Comparison of ENCODE assay signal across 8 cellular contexts in genomic region chr5:93583799-93584530, GRCh38. TPM values are rescaled to one million over a fixed set of nuclear protein-coding genes. Genes with fewer than 3 reads are reported as not detected.
A peak's percentile ranks its signal among the peaks of the same experiment; 100 is the strongest.
DNase-seq lines count a peak whose midpoint lies in the region; ATAC-seq, FAIRE-seq and TF ChIP-seq lines count a peak whose summit lies in the region.

No MANE protein-coding gene starts in this region.

- H3K9ac ChIP-seq in HCT116 (ENCODE audit: low read length) (peak overlapping the region; percentile 66), GM12878 (ENCODE audit: control insufficient read depth, insufficient read depth, low read length) (no peak overlapping the region)

- H3K4me1 ChIP-seq in HCT116 (ENCODE audit: control insufficient read depth in 1 of 2, insufficient read depth in 2 of 2, low read length in 2 of 2) (peaks cover 12 to 30% of the 10 kb centered on the region in 2 experiments; a peak in 3 of 4 replicates), GM12878 (ENCODE audit: control insufficient read depth, insufficient read depth, low read length) (peaks cover 18% of the 10 kb centered on the region)

- DNase-seq in NCI-H748 (lab: John Stamatoyannopoulos, UW; ENCODE audit: unreplicated experiment) = peak; percentile 74
- no peak for DNase-seq in NCI-H748 treated with DMSO at 0.1 percent for 48 hours (lab: John Stamatoyannopoulos, UW)
- no peak for DNase-seq in HCT116 (ENCODE audit: low read depth, low spot score)
- peak; percentile 67 for DNase-seq in NCI-H774 (lab: John Stamatoyannopoulos, UW)
- DNase-seq in GM12878 (ENCODE audit: low read depth, low spot score) = no peak
- peak; percentile 34 for DNase-seq in iPS-NIHi7 (ENCODE audit: extremely low spot score)
- DNase-seq in midbrain (lab: John Stamatoyannopoulos, UW) = no peak

- H3K9me3 Mint-ChIP-seq in stimulated activated memory B cell treated with anti-CD40 and anti-IgM and Interleukin-4, amounts not matched to agents 10 μg/mL and 1 μg/mL and 100 μg/mL, for 72 hours = peaks cover 3% of the 10 kb centered on the region

- 3% methylated on average over 20 of the region's 103 CpGs for WGBS in GM12878 (ENCODE audit: insufficient coverage, insufficient replicate concordance, low lambda C conversion rate, missing lambda C conversion rate)

- peaks cover 9% of the 10 kb centered on the region for H3K36me3 Mint-ChIP-seq in stimulated activated memory B cell treated with anti-CD40 and anti-IgM and Interleukin-4, amounts not matched to agents 10 μg/mL and 1 μg/mL and 100 μg/mL, for 72 hours

- BruUV-seq in HCT116 (replicated peaks; lab: Mats Ljungman, UMichigan) (no TSS peak), GM12878 (replicated peaks; lab: Mats Ljungman, UMichigan) (no TSS peak)

- H3K27ac Mint-ChIP-seq in stimulated activated memory B cell treated with anti-CD40 and anti-IgM and Interleukin-4, amounts not matched to agents 10 μg/mL and 1 μg/mL and 100 μg/mL, for 72 hours = no peak overlapping the region

- TF ChIP-seq CTCF in HCT116 (IDR thresholded peaks at IDR 0.05 in 2 of 3, conservative IDR thresholded peaks at IDR 0.05 in 1 of 3; ENCODE audit: borderline replicate concordance in 1 of 3, insufficient read depth in 1 of 3, low read depth in 2 of 3, low read length in 2 of 3) (no peak), GM12878 (IDR thresholded peaks at IDR 0.05 in 2 of 3, conservative IDR thresholded peaks at IDR 0.05 in 1 of 3; ENCODE audit: control insufficient read depth in 2 of 3, extremely low read depth in 1 of 3, insufficient read depth in 1 of 3, low read depth in 3 of 3, low read length in 3 of 3) (no peak)

- CTCF ChIA-PET in HCT116 (lab: Charles Lee) = no interaction called here
- CTCF ChIA-PET in GM12878 (lab: Yijun Ruan, JAX) = interaction anchor here (1.2 to 2.2 kb wide), 2 partner anchors 8 to 217 kb away, joined by 4 to 40 read pairs; no protein-coding TSS in a partner anchor

- TF ChIP-seq EP300 in GM12878 (IDR thresholded peaks at IDR 0.05; ENCODE audit: borderline replicate concordance in 1 of 2, control insufficient read depth in 1 of 2, low read depth in 2 of 2, low read length in 2 of 2) = no peak

- peaks cover 29% of the 10 kb centered on the region for H3K4me1 Mint-ChIP-seq in stimulated activated memory B cell treated with anti-CD40 and anti-IgM and Interleukin-4, amounts not matched to agents 10 μg/mL and 1 μg/mL and 100 μg/mL, for 72 hours

- in situ Hi-C loops in GM12878 (cut with MboI) = loop anchor here (5.0 to 25.0 kb wide), 2 partner anchors 328 to 1103 kb away; no protein-coding TSS in a partner anchor

- peak overlapping the region; percentile 50 for H3K4me3 Mint-ChIP-seq in stimulated activated memory B cell treated with anti-CD40 and anti-IgM and Interleukin-4, amounts not matched to agents 10 μg/mL and 1 μg/mL and 100 μg/mL, for 72 hours

- no peak for FAIRE-seq in GM12878 (lab: Jason Lieb, UNC)

- peaks cover 32% of the 10 kb centered on the region for H3K27me3 Mint-ChIP-seq in stimulated activated memory B cell treated with anti-CD40 and anti-IgM and Interleukin-4, amounts not matched to agents 10 μg/mL and 1 μg/mL and 100 μg/mL, for 72 hours

- POLR2A ChIA-PET in HCT116 (lab: Charles Lee) = no interaction called here
- POLR2A ChIA-PET in GM12878 (lab: Charles Lee) = no interaction called here

- H3K79me2 ChIP-seq in HCT116 (ENCODE audit: insufficient read depth, low read length) (peaks cover 18% of the 10 kb centered on the region), GM12878 (ENCODE audit: control insufficient read depth, insufficient read depth, low read length) (no peaks in the 10 kb centered on the region)

- TF ChIP-seq POLR2A in HCT116 (IDR thresholded peaks at IDR 0.05; ENCODE audit: borderline replicate concordance, extremely low read depth, insufficient read depth, insufficient read length) (no peak), GM12878 (IDR thresholded peaks at IDR 0.05; ENCODE audit: low read depth, low read length) (no peak)

- H2AFZ ChIP-seq in HCT116 (ENCODE audit: low read depth, low read length, poor library complexity, severe bottlenecking) (no peak overlapping the region), GM12878 (ENCODE audit: control insufficient read depth, low read depth, low read length) (no peak overlapping the region; the same call in 1 of the 2 replicates)

- H3K9me3 ChIP-seq in HCT116 (ENCODE audit: control insufficient read depth in 1 of 2, insufficient read depth in 1 of 2, low read depth in 1 of 2, low read length in 2 of 2) = no peaks in the 10 kb centered on the region
- H3K9me3 ChIP-seq in GM12878 (replicated peaks; ENCODE audit: control insufficient read depth, insufficient read depth, low read length) = no peaks in the 10 kb centered on the region; the same call in 2 of the 3 replicates

- H3K4me3 ChIP-seq in HCT116 (replicated peaks in 1 of 2; ENCODE audit: low read depth in 1 of 2, low read length in 2 of 2) (peak overlapping the region; percentile 70 to 85), GM12878 (peak overlapping the region; percentile 16; the same call in 1 of the 2 replicates)

- no peaks in the 10 kb centered on the region for H3K9me2 ChIP-seq in HCT116 (ENCODE audit: insufficient read depth)

- no peaks in the 10 kb centered on the region for H4K20me1 ChIP-seq in HCT116 (ENCODE audit: insufficient read depth)
- H4K20me1 ChIP-seq in GM12878 (ENCODE audit: control insufficient read depth, insufficient read depth) = no peaks in the 10 kb centered on the region

- TF ChIP-seq RAD21 in HCT116 (IDR thresholded peaks at IDR 0.05; ENCODE audit: low read depth) (no peak), GM12878 (IDR thresholded peaks at IDR 0.05; ENCODE audit: insufficient read depth, low read depth, low read length) (no peak)

- RAD21 ChIA-PET in HCT116 (lab: Charles Lee; ENCODE audit: low non-redundant PET in 1 of 2, low total read pairs in 2 of 2, uncharacterized antibody in 2 of 2, unreplicated experiment in 2 of 2) = no interaction called here
- RAD21 ChIA-PET in GM12878 (lab: Charles Lee; ENCODE audit: unreplicated experiment) = interaction anchor here (1.4 to 1.6 kb wide), 3 partner anchors 217 to 220 kb away, joined by 4 to 16 read pairs (median 5); no protein-coding TSS in a partner anchor

- peak overlapping the region; percentile 98 for H3K4me2 ChIP-seq in HCT116 (ENCODE audit: low read length)
- peak overlapping the region; percentile 71; the same call in 1 of the 2 replicates for H3K4me2 ChIP-seq in GM12878 (ENCODE audit: control insufficient read depth, insufficient read depth)

- H3K36me3 ChIP-seq in HCT116 (ENCODE audit: control insufficient read depth in 1 of 2, insufficient read depth in 2 of 2, low read length in 2 of 2) (peaks cover 0 to 21% of the 10 kb centered on the region in 2 experiments; a peak in 2 of 4 replicates), GM12878 (ENCODE audit: control insufficient read depth in 2 of 2, insufficient read depth in 2 of 2, low read length in 1 of 2) (no peaks in the 10 kb centered on the region)

- H3K27me3 ChIP-seq in HCT116 (ENCODE audit: insufficient read depth, low read length) (no peaks in the 10 kb centered on the region), GM12878 (replicated peaks in 1 of 2; ENCODE audit: control insufficient read depth in 2 of 2, insufficient read depth in 2 of 2, low read length in 1 of 2) (peaks cover 9 to 41% of the 10 kb centered on the region in 2 experiments)

- H3K27ac ChIP-seq in HCT116 (ENCODE audit: low read depth, low read length) (peak overlapping the region; percentile 99), GM12878 (ENCODE audit: control insufficient read depth, insufficient read depth) (no peak overlapping the region)

- intact Hi-C loops in HCT116 (cut with micrococcal nuclease) = loop anchor here (5.0 to 10.0 kb wide), 6 partner anchors 333 to 1311 kb away; no protein-coding TSS in a partner anchor
- intact Hi-C loops in GM12878 (cut with micrococcal nuclease; ENCODE audit: unreplicated experiment) = no loop called here

- ATAC-seq in HCT116 = peak; percentile 35
- peak; percentile 16 for ATAC-seq in GM12878
- peak; percentile 29 for ATAC-seq in stimulated activated memory B cell treated with anti-CD40 and anti-IgM and Interleukin-4, amounts not matched to agents 10 μg/mL and 1 μg/mL and 100 μg/mL, for 72 hours

- SMC1A ChIA-PET in GM12878 (lab: Charles Lee; ENCODE audit: uncharacterized antibody, unreplicated experiment) = interaction anchor here (1.9 to 2.3 kb wide), 2 partner anchors 216 to 220 kb away, joined by 8 to 26 read pairs; no protein-coding TSS in a partner anchor

RNA-seq across cellular contexts. Expression of gene NR2F1, which starts 0.9 kb away (rescaled TPM):
- total RNA-seq in HCT116 (2021; ENCODE audit: unreplicated experiment) (51.2 TPM), GM12878 (2014; rRNA removed) (0.22 and 0.79 TPM in 2 replicates), GM12878 (2014; rRNA removed; fragmentation: Illumina TruSeq; extraction: Trizol) (not detected in 2 replicates), GM12878 (2021) (0.32 and 0.36 TPM in 2 replicates)
- polyA plus RNA-seq in HCT116 (2012) = 63.0 and 64.6 TPM in 2 replicates
- total RNA-seq in GM12878 (2013; cell fraction: nucleolus; rRNA removed) = not detected in 2 replicates
- not detected for polyA plus RNA-seq in GM12878 (2011; ENCODE audit: low read depth)
- polyA plus RNA-seq in GM12878 (2011; rRNA removed) (0.06 TPM in 1 of 2 replicates, not detected in the other), GM12878 (2014; fragmentation: Illumina TruSeq; extraction: Trizol) (not detected in 2 replicates), GM12878 (2014; fragmentation: Nextera tagmentation; extraction: Ambion mirVana) (under 1 TPM in 1 of 2 experiments, not detected in 1; 0.04 TPM), GM12878 (2014; rRNA removed) (not detected in 2 replicates), GM12878 (2016; fragmentation: Nextera tagmentation; extraction: Ambion mirVana) (not detected)
- polyA plus RNA-seq in GM12878 (2011; cell fraction: cytosol; rRNA removed) = 0.09 and 0.10 TPM in 2 replicates
- 0.25 and 0.28 TPM in 2 replicates for polyA plus RNA-seq in GM12878 (2011; cell fraction: nucleus; rRNA removed)
- not detected in 2 replicates for polyA plus RNA-seq in GM12878 (2012)
- 0.10 TPM in 1 of 2 replicates, not detected in the other for polyA minus RNA-seq in GM12878 (2011; rRNA and poly(A)+ RNA removed)
- 0.94 and 1.1 TPM in 2 replicates for polyA minus RNA-seq in GM12878 (2011; cell fraction: cytosol; rRNA and poly(A)+ RNA removed)
- polyA minus RNA-seq in GM12878 (2011; cell fraction: nucleus; rRNA and poly(A)+ RNA removed) = 0.38 TPM in 1 of 2 replicates, not detected in the other

RNA-seq across cellular contexts. Expression of gene NR2F1-AS1, which starts 2.9 kb away (rescaled TPM):
- total RNA-seq in HCT116 (2021; ENCODE audit: unreplicated experiment) (20.1 TPM), GM12878 (2014; rRNA removed) (0.38 and 0.85 TPM in 2 replicates), GM12878 (2014; rRNA removed; fragmentation: Illumina TruSeq; extraction: Trizol) (0.18 and 0.27 TPM in 2 replicates), GM12878 (2021) (0.19 and 0.62 TPM in 2 replicates)
- polyA plus RNA-seq in HCT116 (2012) = 12.7 and 18.1 TPM in 2 replicates
- total RNA-seq in GM12878 (2013; cell fraction: nucleolus; rRNA removed) = 9.3 and 9.9 TPM in 2 replicates
- polyA plus RNA-seq in GM12878 (2011; ENCODE audit: low read depth) = not detected
- polyA plus RNA-seq in GM12878 (2011; rRNA removed) (0.23 and 0.30 TPM in 2 replicates), GM12878 (2014; fragmentation: Illumina TruSeq; extraction: Trizol) (0.18 TPM in 1 of 2 replicates, not detected in the other), GM12878 (2014; fragmentation: Nextera tagmentation; extraction: Ambion mirVana) (under 1 TPM; 0.26 to 0.31 TPM), GM12878 (2014; rRNA removed) (0.11 and 0.27 TPM in 2 replicates), GM12878 (2016; fragmentation: Nextera tagmentation; extraction: Ambion mirVana) (under 1 TPM; 0.11 to 0.50 TPM)
- 0.10 TPM in 1 of 2 replicates, not detected in the other for polyA plus RNA-seq in GM12878 (2011; cell fraction: cytosol; rRNA removed)
- polyA plus RNA-seq in GM12878 (2011; cell fraction: nucleus; rRNA removed) = 0.19 TPM in 1 of 2 replicates, not detected in the other
- 0.27 TPM in 1 of 2 replicates, not detected in the other for polyA plus RNA-seq in GM12878 (2012)
- polyA minus RNA-seq in GM12878 (2011; rRNA and poly(A)+ RNA removed) = 0.07 and 0.21 TPM in 2 replicates
- polyA minus RNA-seq in GM12878 (2011; cell fraction: cytosol; rRNA and poly(A)+ RNA removed) = not detected in 2 replicates
- 0.38 TPM in 1 of 2 replicates, not detected in the other for polyA minus RNA-seq in GM12878 (2011; cell fraction: nucleus; rRNA and poly(A)+ RNA removed)

Comparison
In these comparisons a context has a peak if more than half of its experiments do, and no peak if none do; other contexts are left out.
1. DNase-seq: peak in NCI-H748 (single experiment), NCI-H774 (single experiment) and iPS-NIHi7 (single experiment); none in NCI-H748 treated with DMSO at 0.1 percent for 48 hours (single experiment), HCT116 (single experiment), GM12878 (single experiment) and midbrain (single experiment).
2. RNA of gene NR2F1, which starts 0.9 kb away (total RNA-seq): 51.2 TPM in HCT116 (single experiment); 0.22 to 0.79 TPM in GM12878; every median in the first group is over 10 times any median in the second.
3. Peak in every context shown above with its lines, with median percentiles within 50 percentile points of each other: ATAC-seq.